8 cellular contexts compared by ENCODE assay signal in the genomic region with DNA sequence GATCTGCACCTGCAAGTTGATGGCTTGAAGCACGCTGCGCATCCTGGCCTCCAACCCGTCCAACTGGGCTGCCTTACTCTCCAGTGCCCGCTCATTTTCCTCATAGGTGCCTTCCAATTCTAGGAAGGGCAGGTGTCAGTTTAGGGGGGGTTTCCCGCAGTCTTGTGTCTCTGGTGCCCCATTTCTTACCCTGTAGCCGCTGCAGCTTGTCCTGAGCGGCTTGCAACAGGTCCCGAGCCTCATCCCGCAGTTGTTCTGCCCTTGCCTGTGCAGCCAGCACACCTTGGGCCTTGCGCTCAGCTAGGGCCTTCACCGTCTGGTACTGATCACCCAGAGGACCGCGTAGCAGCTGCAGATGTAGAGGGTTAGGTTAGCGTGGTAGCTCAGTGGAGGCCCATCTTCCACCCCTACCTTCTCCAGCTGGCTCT. TPM values are rescaled to one million over a fixed set of nuclear protein-coding genes. Genes with fewer than 3 reads are reported as not detected.
DNase-seq lines count a peak whose midpoint lies in the region; ATAC-seq and TF ChIP-seq lines count a peak whose summit lies in the region.

No MANE protein-coding gene starts in this region.

- H3K4me1 ChIP-seq in PC-3 (ENCODE audit: insufficient read depth, low read length) (peaks cover 15% of the 10 kb centered on the region), endodermal cell (ENCODE audit: control insufficient read depth, insufficient read depth, low read length) (peaks cover 4% of the 10 kb centered on the region)

- H3K36me3 ChIP-seq in PC-3 (ENCODE audit: low read depth, low read length): peaks cover 28% of the 10 kb centered on the region
- H3K36me3 ChIP-seq in endodermal cell (ENCODE audit: control insufficient read depth, insufficient read depth, low read length): peaks cover 57% of the 10 kb centered on the region

- H3K9ac ChIP-seq in PC-3 (ENCODE audit: low read length) (peak overlapping the region; percentile 96), endodermal cell (ENCODE audit: extremely low read depth, low read length, poor library complexity, severe bottlenecking) (peak overlapping the region; percentile 88)

- peak overlapping the region; percentile 73 for H3K4me3 Mint-ChIP-seq in Calu3 (ENCODE audit: low read depth, unreplicated experiment)
- peak overlapping the region; percentile 76 for H3K4me3 Mint-ChIP-seq in endodermal cell
- peak overlapping the region; percentile 84 for H3K4me3 Mint-ChIP-seq in progenitor cell of endocrine pancreas (ENCODE audit: low read depth)

- H3K36me3 Mint-ChIP-seq in Calu3 (ENCODE audit: insufficient read depth, unreplicated experiment): peaks cover 47% of the 10 kb centered on the region
- peaks cover 35% of the 10 kb centered on the region for H3K36me3 Mint-ChIP-seq in endodermal cell (ENCODE audit: low read depth)
- peaks cover 8% of the 10 kb centered on the region for H3K36me3 Mint-ChIP-seq in progenitor cell of endocrine pancreas (ENCODE audit: insufficient read depth)

- H3F3A ChIP-seq in PC-3 (ENCODE audit: low read length, unreplicated experiment): peaks cover 7% of the 10 kb centered on the region

- intact Hi-C loops in Calu3 (cut with micrococcal nuclease; ENCODE audit: unreplicated experiment): no loop called here
- intact Hi-C loops in PC-3 (cut with micrococcal nuclease): no loop called here

- H3K27ac Mint-ChIP-seq in Calu3 (ENCODE audit: unreplicated experiment) (peak overlapping the region; percentile 39), endodermal cell (peak overlapping the region; percentile 70), progenitor cell of endocrine pancreas (peak overlapping the region; percentile 80)

- H3K4me3 ChIP-seq in PC-3 (ENCODE audit: low read length): peak overlapping the region; percentile 85; the same call in 1 of the 2 replicates
- peak overlapping the region; percentile 89 for H3K4me3 ChIP-seq in endodermal cell (ENCODE audit: low read length)

- H2AFZ ChIP-seq in PC-3 (ENCODE audit: low read length): peak overlapping the region; percentile 55

- H3K9me2 ChIP-seq in PC-3 (replicated peaks; ENCODE audit: low read length): no peaks in the 10 kb centered on the region

- peaks cover 20% of the 10 kb centered on the region for H3K79me2 ChIP-seq in PC-3 (ENCODE audit: low read length)

- H3K27me3 ChIP-seq in PC-3 (ENCODE audit: low read length) (no peaks in the 10 kb centered on the region), endodermal cell (ENCODE audit: control insufficient read depth, insufficient read depth, low read length, poor library complexity, severe bottlenecking) (no peaks in the 10 kb centered on the region)

- H3K27ac ChIP-seq in PC-3 (ENCODE audit: low read length) (peak overlapping the region; percentile 83), endodermal cell (ENCODE audit: low read depth, low read length) (peak overlapping the region; percentile 95)

- H3K27me3 Mint-ChIP-seq in Calu3 (ENCODE audit: unreplicated experiment) (no peaks in the 10 kb centered on the region), endodermal cell (ENCODE audit: insufficient read depth) (no peaks in the 10 kb centered on the region), progenitor cell of endocrine pancreas (no peaks in the 10 kb centered on the region)

- 92 to 93% methylated on average over 11 to 14 of the region's 14 CpGs for WGBS in endodermal cell (ENCODE audit: insufficient coverage in 1 of 2, insufficient read length in 1 of 2), 2 experiments

- H3K4me1 Mint-ChIP-seq in Calu3 (ENCODE audit: low read depth, unreplicated experiment) (peaks cover 7% of the 10 kb centered on the region), endodermal cell (peaks cover 4% of the 10 kb centered on the region), progenitor cell of endocrine pancreas (ENCODE audit: low read depth) (peaks cover 5% of the 10 kb centered on the region)

- H4K20me1 ChIP-seq in PC-3 (ENCODE audit: low read length): no peaks in the 10 kb centered on the region

- no peak for ATAC-seq in PC-3
- ATAC-seq in GM21737 (IDR thresholded peaks at IDR 0.05; ENCODE audit: unreplicated experiment): no peak

- no TSS peak for BruUV-seq in Calu3 (replicated peaks; lab: Mats Ljungman, UMichigan)
- BruUV-seq in PC-3 (replicated peaks; lab: Mats Ljungman, UMichigan): TSS peak; percentile 5

- H3K4me2 ChIP-seq in PC-3 (ENCODE audit: low read length): peak overlapping the region; percentile 96; the same call in 1 of the 2 replicates

- no peaks in the 10 kb centered on the region for H3K9me3 Mint-ChIP-seq in Calu3 (ENCODE audit: low read depth, unreplicated experiment)
- H3K9me3 Mint-ChIP-seq in endodermal cell: no peaks in the 10 kb centered on the region
- H3K9me3 Mint-ChIP-seq in progenitor cell of endocrine pancreas (ENCODE audit: low read depth): no peaks in the 10 kb centered on the region

- POLR2A ChIA-PET in PC-3 (lab: Charles Lee; ENCODE audit: unreplicated experiment): interaction anchor here (0.6 to 1.2 kb wide), 6 partner anchors 11 to 1211 kb away, joined by 3 to 9 read pairs (median 4); partner anchors contain the start of gene QRICH1

- H3K9me3 ChIP-seq in PC-3 (ENCODE audit: low read length) (no peaks in the 10 kb centered on the region), endodermal cell (ENCODE audit: control insufficient read depth, low read length) (no peaks in the 10 kb centered on the region)

- CTCF ChIA-PET in Calu3 (lab: Charles Lee): interaction anchor here (0.6 to 0.8 kb wide), 2 partner anchors 12 to 158 kb away, joined by 3 read pairs; no protein-coding TSS in a partner anchor
- CTCF ChIA-PET in PC-3 (lab: Charles Lee): interaction anchor here (0.5 kb wide), 1 partner anchor 50 kb away, joined by 3 read pairs; the partner anchor contains the start of gene KLHDC8B

- DNase-seq in Calu3: no peak
- no peak for DNase-seq in PC-3
- DNase-seq in endodermal cell: no peak
- no peak for DNase-seq in progenitor cell of endocrine pancreas (ENCODE audit: low spot score, unreplicated experiment)
- no peak for DNase-seq in hippocampal formation (lab: John Stamatoyannopoulos, UW)
- no peak for DNase-seq in cerebellum (ENCODE audit: low spot score)
- DNase-seq in stimulated activated CD4-positive, alpha-beta T cell treated with anti-CD3 and anti-CD28 coated beads, Interleukin-4, amount 100 ng/mL, for 1 hour: no peak

- TF ChIP-seq CTCF in Calu3 (IDR thresholded peaks at IDR 0.05; ENCODE audit: unreplicated experiment): no peak
- TF ChIP-seq CTCF in PC-3 (conservative IDR thresholded peaks at IDR 0.05; ENCODE audit: low read depth, low read length): no peak
- TF ChIP-seq CTCF in endodermal cell (conservative IDR thresholded peaks at IDR 0.05): no peak
- TF ChIP-seq CTCF in progenitor cell of endocrine pancreas (IDR thresholded peaks at IDR 0.05; ENCODE audit: unreplicated experiment): no peak

RNA-seq across cellular contexts. Expression of gene USP19, which starts 0.6 kb away (rescaled TPM):
- 44.3 and 51.0 TPM in 2 replicates for total RNA-seq in Calu3 (2022)
- 84.4 and 86.7 TPM in 2 replicates for total RNA-seq in PC-3 (2014; rRNA removed)
- 10 to 100 TPM; 61.5 to 63.2 TPM for total RNA-seq in endodermal cell
- polyA plus RNA-seq in endodermal cell (2013, experiment 1 of 2): 50.7 TPM
- 43.1 TPM for polyA plus RNA-seq in endodermal cell (2013, experiment 2 of 2)
- 76.2 and 81.1 TPM in 2 replicates for total RNA-seq in progenitor cell of endocrine pancreas
- 35.7 TPM for total RNA-seq in cerebellum

RNA-seq across cellular contexts. Expression of gene LAMB2, which starts 11.6 kb away (rescaled TPM):
- 288 and 316 TPM in 2 replicates for total RNA-seq in Calu3 (2022)
- total RNA-seq in PC-3 (2014; rRNA removed): 240 and 365 TPM in 2 replicates
- 10 to 100 TPM; 83.6 to 97.8 TPM for total RNA-seq in endodermal cell
- 159 TPM for polyA plus RNA-seq in endodermal cell (2013, experiment 1 of 2)
- polyA plus RNA-seq in endodermal cell (2013, experiment 2 of 2): 154 TPM
- total RNA-seq in progenitor cell of endocrine pancreas: 273 and 278 TPM in 2 replicates
- 79.4 TPM for total RNA-seq in cerebellum

RNA-seq across cellular contexts. Expression of gene QARS1, which starts 16.7 kb away (rescaled TPM):
- total RNA-seq in Calu3 (2022): 179 and 248 TPM in 2 replicates
- 310 and 316 TPM in 2 replicates for total RNA-seq in PC-3 (2014; rRNA removed)
- 100 to 1,000 TPM; 314 to 358 TPM for total RNA-seq in endodermal cell
- polyA plus RNA-seq in endodermal cell (2013, experiment 1 of 2): 290 TPM
- 278 TPM for polyA plus RNA-seq in endodermal cell (2013, experiment 2 of 2)
- 402 and 417 TPM in 2 replicates for total RNA-seq in progenitor cell of endocrine pancreas
- 150 TPM for total RNA-seq in cerebellum

RNA-seq across cellular contexts. Expression of gene QRICH1, which starts 27.4 kb away (rescaled TPM):
- total RNA-seq in Calu3 (2022) (97.8 and 107 TPM in 2 replicates), PC-3 (2014; rRNA removed) (90.2 and 124 TPM in 2 replicates), endodermal cell (100 to 1,000 TPM; 127 to 155 TPM), progenitor cell of endocrine pancreas (130 and 134 TPM in 2 replicates), cerebellum (66.5 TPM)
- polyA plus RNA-seq in endodermal cell (2013, experiment 1 of 2): 108 TPM
- polyA plus RNA-seq in endodermal cell (2013, experiment 2 of 2): 96.8 TPM

RNA-seq across cellular contexts. Expression of gene CCDC71, which starts 44.9 kb away (rescaled TPM):
- total RNA-seq in Calu3 (2022): 19.2 and 20.2 TPM in 2 replicates
- 19.4 and 27.7 TPM in 2 replicates for total RNA-seq in PC-3 (2014; rRNA removed)
- total RNA-seq in endodermal cell: 10 to 100 TPM; 23.4 to 25.7 TPM
- polyA plus RNA-seq in endodermal cell (2013, experiment 1 of 2): 25.0 TPM
- 22.0 TPM for polyA plus RNA-seq in endodermal cell (2013, experiment 2 of 2)
- total RNA-seq in progenitor cell of endocrine pancreas: 28.6 and 29.8 TPM in 2 replicates
- total RNA-seq in cerebellum: 14.4 TPM
